In genomic region chr14:106808907-106809306, GRCh38 we compare ENCODE assay signal across 22 cellular contexts.
DNase-seq lines count a peak whose midpoint lies in the region; ATAC-seq, FAIRE-seq and TF ChIP-seq lines count a peak whose summit lies in the region.
"Had no signal": no experiment of that assay in that cellular context is flagged by ENCODE, and none has a peak within 500 bp of the region (broad histone marks: within the 10 kb centered on the region; RNA-seq: fewer than 3 reads in every experiment).

No MANE protein-coding gene starts in this region.

- H3K79me2 ChIP-seq in GM12878 (ENCODE audit: control insufficient read depth, insufficient read depth, low read length), result no peaks in the 10 kb centered on the region

- no peak overlapping the region for H3K4me2 ChIP-seq in GM12878 (ENCODE audit: control insufficient read depth, insufficient read depth)
- H3K4me2 ChIP-seq: A549 had no signal

- H3K27me3 ChIP-seq in GM12878 (replicated peaks in 1 of 2; ENCODE audit: control insufficient read depth in 2 of 2, insufficient read depth in 2 of 2, low read length in 1 of 2) (peaks cover 0 to 4% of the 10 kb centered on the region in 2 experiments; a peak in 2 of 4 replicates), pancreas (no peaks in the 10 kb centered on the region)
- H3K27me3 ChIP-seq: BLaER1 treated with 17β-estradiol and CSF1 and Interleukin-3, amounts not matched to agents 10 nM and 100 nM had no signal

- in situ Hi-C loops in GM12878 (cut with MboI), result no loop called here

- intact Hi-C loops in GM12878 (cut with micrococcal nuclease; ENCODE audit: unreplicated experiment), result no loop called here
- intact Hi-C loops in kidney (cut with DNase I), result no loop called here
- intact Hi-C loops in pancreas (cut with DNase I), result no loop called here

- no peak for TF ChIP-seq POLR2A in GM12878 (IDR thresholded peaks at IDR 0.05; ENCODE audit: low read depth, low read length)
- TF ChIP-seq POLR2A in erythroblast (IDR thresholded peaks at IDR 0.05; ENCODE audit: low read length), result no peak

- H3K9ac ChIP-seq in GM12878 (ENCODE audit: control insufficient read depth, insufficient read depth, low read length) (no peak overlapping the region), kidney (ENCODE audit: low read length in 2 of 2) (no peak overlapping the region)
- H3K9ac ChIP-seq: BLaER1 treated with 17β-estradiol and CSF1 and Interleukin-3, amounts not matched to agents 10 nM and 100 nM had no signal

- no peak for TF ChIP-seq EP300 in GM12878 (IDR thresholded peaks at IDR 0.05; ENCODE audit: borderline replicate concordance in 1 of 2, control insufficient read depth in 1 of 2, low read depth in 2 of 2, low read length in 2 of 2)

- FAIRE-seq in G401.6 (lab: Jason Lieb, UNC) (peak; percentile 25), TTC549 (lab: Jason Lieb, UNC) (peak; percentile 20), GM12878 (lab: Jason Lieb, UNC) (peak; percentile 65), kidney (lab: Jason Lieb, UNC) (peak; percentile 58), pancreas (lab: Jason Lieb, UNC) (no peak)
- FAIRE-seq: A549, GM19239 had no signal

- H3K4me1 ChIP-seq in GM12878 (ENCODE audit: control insufficient read depth, insufficient read depth, low read length) (peaks cover 8% of the 10 kb centered on the region), kidney (ENCODE audit: control insufficient read depth in 1 of 2, insufficient read depth in 1 of 2, low read depth in 1 of 2, low read length in 2 of 2) (no peaks in the 10 kb centered on the region), pancreas (no peaks in the 10 kb centered on the region)
- H3K4me1 ChIP-seq: A549 had no signal

- POLR2A ChIA-PET in GM12878 (lab: Charles Lee), result no interaction called here

- no peak overlapping the region for H3K27ac ChIP-seq in GM12878 (ENCODE audit: control insufficient read depth, insufficient read depth)
- no peak overlapping the region for H3K27ac ChIP-seq in kidney (ENCODE audit: low read depth in 2 of 2, low read length in 2 of 2)
- no peak overlapping the region for H3K27ac ChIP-seq in pancreas
- H3K27ac ChIP-seq: A549; BLaER1 treated with 17β-estradiol and CSF1 and Interleukin-3, amounts not matched to agents 10 nM and 100 nM had no signal

- CTCF ChIA-PET in GM12878 (lab: Yijun Ruan, JAX), result interaction anchor here (1.3 kb wide), 1 partner anchor 67 kb away, joined by 5 read pairs; no protein-coding TSS in a partner anchor

- RAD21 ChIA-PET in GM12878 (lab: Charles Lee; ENCODE audit: unreplicated experiment), result no interaction called here

- H3K9me3 ChIP-seq in GM12878 (replicated peaks; ENCODE audit: control insufficient read depth, insufficient read depth, low read length) (no peaks in the 10 kb centered on the region), kidney (ENCODE audit: control insufficient read depth in 1 of 2, low read length in 2 of 2) (no peaks in the 10 kb centered on the region), pancreas (no peaks in the 10 kb centered on the region)
- H3K9me3 ChIP-seq: A549; BLaER1 treated with 17β-estradiol and CSF1 and Interleukin-3, amounts not matched to agents 10 nM and 100 nM had no signal

- TF ChIP-seq RAD21 in GM12878 (IDR thresholded peaks at IDR 0.05; ENCODE audit: insufficient read depth, low read depth, low read length), result no peak

- ATAC-seq in GM12878 (no peak), pancreas (no peak), GM21381 (IDR thresholded peaks at IDR 0.05; ENCODE audit: unreplicated experiment) (no peak)

- BruUV-seq in GM12878 (replicated peaks; lab: Mats Ljungman, UMichigan), result no TSS peak

- H2AFZ ChIP-seq in GM12878 (ENCODE audit: control insufficient read depth, low read depth, low read length), result no peak overlapping the region

- no peaks in the 10 kb centered on the region for H3K36me3 ChIP-seq in GM12878 (ENCODE audit: control insufficient read depth in 2 of 2, insufficient read depth in 2 of 2, low read length in 1 of 2)
- no peaks in the 10 kb centered on the region for H3K36me3 ChIP-seq in kidney (ENCODE audit: control insufficient read depth in 1 of 2, insufficient read depth in 2 of 2, low read length in 2 of 2)
- H3K36me3 ChIP-seq in pancreas, result no peaks in the 10 kb centered on the region
- H3K36me3 ChIP-seq: BLaER1 treated with 17β-estradiol and CSF1 and Interleukin-3, amounts not matched to agents 10 nM and 100 nM had no signal

- H4K20me1 ChIP-seq in GM12878 (ENCODE audit: control insufficient read depth, insufficient read depth), result no peaks in the 10 kb centered on the region
- H4K20me1 ChIP-seq: BLaER1 treated with 17β-estradiol and CSF1 and Interleukin-3, amounts not matched to agents 10 nM and 100 nM had no signal

- TF ChIP-seq CTCF in GM12878 (IDR thresholded peaks at IDR 0.05 in 2 of 3, conservative IDR thresholded peaks at IDR 0.05 in 1 of 3; ENCODE audit: control insufficient read depth in 2 of 3, extremely low read depth in 1 of 3, insufficient read depth in 1 of 3, low read depth in 3 of 3, low read length in 3 of 3) (no peak), kidney (IDR thresholded peaks at IDR 0.05; ENCODE audit: borderline replicate concordance, extremely low read depth, insufficient read depth) (no peak), pancreas (IDR thresholded peaks at IDR 0.05) (no peak)

- SMC1A ChIA-PET in GM12878 (lab: Charles Lee; ENCODE audit: uncharacterized antibody, unreplicated experiment), result no interaction called here

- 63% methylated on average over 2 of the region's 2 CpGs for WGBS in GM12878 (ENCODE audit: insufficient coverage, insufficient replicate concordance, low lambda C conversion rate, missing lambda C conversion rate)
- 49 to 75% methylated on average over 2 of the region's 2 CpGs for WGBS in pancreas, 2 donors

- no peak overlapping the region for H3K4me3 ChIP-seq in GM12878
- H3K4me3 ChIP-seq in kidney (ENCODE audit: low read length in 2 of 2), result no peak overlapping the region
- no peak overlapping the region for H3K4me3 ChIP-seq in pancreas
- H3K4me3 ChIP-seq: A549; BLaER1 treated with 17β-estradiol and CSF1 and Interleukin-3, amounts not matched to agents 10 nM and 100 nM had no signal

- DNase-seq in GM12878 (ENCODE audit: low read depth, low spot score) (no peak), kidney (no peak), C1 segment of cervical spinal cord (lab: John Stamatoyannopoulos, UW) (no peak), erythroblast (lab: John Stamatoyannopoulos, UW) (no peak), pancreas (no peak)
- DNase-seq: 8988T; AML-193; CD4-positive, alpha-beta memory T cell; CD8-positive, alpha-beta memory T cell; COR-L47; DMS 273 treated with DMSO at 0.1 percent for 48 hours; DMS153; DMS79; DND-41; EL; GF-D8 had no signal

TF ChIP-seq in GM12878, 131 proteins besides CTCF, POLR2A, EP300 and RAD21:
- TF ChIP-seq ATF7 (IDR thresholded peaks at IDR 0.05; ENCODE audit: low read depth), result no peak
- TF ChIP-seq RCOR1 (conservative IDR thresholded peaks at IDR 0.05; ENCODE audit: low read depth, low read length), result no peak
- TF ChIP-seq HCFC1 (IDR thresholded peaks at IDR 0.05; ENCODE audit: low read length), result no peak
- no peak for TF ChIP-seq BRCA1 (IDR thresholded peaks at IDR 0.05; ENCODE audit: low read depth, low read length)
- TF ChIP-seq, protein P1, sequence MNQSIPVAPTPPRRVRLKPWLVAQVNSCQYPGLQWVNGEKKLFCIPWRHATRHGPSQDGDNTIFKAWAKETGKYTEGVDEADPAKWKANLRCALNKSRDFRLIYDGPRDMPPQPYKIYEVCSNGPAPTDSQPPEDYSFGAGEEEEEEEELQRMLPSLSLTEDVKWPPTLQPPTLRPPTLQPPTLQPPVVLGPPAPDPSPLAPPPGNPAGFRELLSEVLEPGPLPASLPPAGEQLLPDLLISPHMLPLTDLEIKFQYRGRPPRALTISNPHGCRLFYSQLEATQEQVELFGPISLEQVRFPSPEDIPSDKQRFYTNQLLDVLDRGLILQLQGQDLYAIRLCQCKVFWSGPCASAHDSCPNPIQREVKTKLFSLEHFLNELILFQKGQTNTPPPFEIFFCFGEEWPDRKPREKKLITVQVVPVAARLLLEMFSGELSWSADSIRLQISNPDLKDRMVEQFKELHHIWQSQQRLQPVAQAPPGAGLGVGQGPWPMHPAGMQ (IDR thresholded peaks at IDR 0.05; ENCODE audit: borderline replicate concordance), result no peak
- TF ChIP-seq ZBED1 (IDR thresholded peaks at IDR 0.05; ENCODE audit: borderline replicate concordance), result no peak
